In genomic region chr10:52701647-52702046, GRCh38 we compare ENCODE assay signal across 18 cellular contexts.
"Had no signal": no experiment of that assay in that cellular context is flagged by ENCODE, and none has a peak within 500 bp of the region (broad histone marks: within the 10 kb centered on the region; RNA-seq: fewer than 3 reads in every experiment).

No MANE protein-coding gene starts in this region.

- H3K36me3 ChIP-seq: neutrophil, stomach, thoracic aorta had no signal

- H3K27ac ChIP-seq: epithelial cell of prostate, neutrophil, skin epidermis, stomach, thoracic aorta had no signal

- H3K9me3 ChIP-seq: neutrophil, stomach, thoracic aorta had no signal

- ATAC-seq: activated CD8-positive, alpha-beta memory T cell treated with anti-CD3 and anti-CD28 coated beads, Interleukin-2, amount 10 ng/mL, durations not matched to agents 7 days and 5 days; effector memory CD8-positive, alpha-beta T cell; left cardiac atrium; naive thymus-derived CD4-positive, alpha-beta T cell had no signal

- H3K27me3 ChIP-seq: neutrophil, stomach had no signal

- H3K4me3 ChIP-seq: lung, skin epidermis, stomach, thoracic aorta had no signal

- H3K4me1 ChIP-seq: stomach had no signal

- DNase-seq: activated CD4-positive, alpha-beta T cell treated with anti-CD3 and anti-CD28 coated beads for 1 hour; activated CD4-positive, alpha-beta T cell treated with anti-CD3 and anti-CD28 coated beads, Interleukin-2, amount 50 U/mL, for 48 hours; activated CD8-positive, alpha-beta memory T cell treated with anti-CD3 and anti-CD28 coated beads, Interleukin-2, amount 10 ng/mL, durations not matched to agents 7 days and 5 days; activated effector memory CD4-positive, alpha-beta T cell treated with Interleukin-2 at 50 U/mL for 16 hours; activated T-cell treated with anti-CD3 and anti-CD28 coated beads, Interleukin-2, amount 50 U/mL, for 24 hours; amygdala; effector memory CD8-positive, alpha-beta T cell; immature natural killer cell; left cardiac atrium; naive thymus-derived CD4-positive, alpha-beta T cell; retina; stimulated activated CD4-positive, alpha-beta T cell treated with anti-CD3 and anti-CD28 coated beads, Interleukin-4, amount 100 ng/mL, for 4 hours; stomach had no signal
